ENCODE assay signal across 8 cellular contexts in genomic region chr15:92383528-92384326, GRCh38.
DNase-seq lines count a peak whose midpoint lies in the region; ATAC-seq and TF ChIP-seq lines count a peak whose summit lies in the region.

No MANE protein-coding gene starts in this region.

- no peaks in the 10 kb centered on the region; the same call in 1 of the 2 replicates for H3K9me3 ChIP-seq in HEK293 (ENCODE audit: control insufficient read depth, insufficient read depth, low read depth, low read length)

- no peaks in the 10 kb centered on the region for H3K4me1 ChIP-seq in HEK293 (ENCODE audit: control insufficient read depth, insufficient read depth, low read length)

- H3K36me3 ChIP-seq in HEK293 (ENCODE audit: control insufficient read depth in 2 of 2, insufficient read depth in 1 of 2, low read length in 2 of 2): no peaks in the 10 kb centered on the region

- no peak for ATAC-seq in GM19397 (IDR thresholded peaks at IDR 0.05; ENCODE audit: unreplicated experiment)

- peak; percentile 40 for TF ChIP-seq CTCF in HEK293 (tag by site-specific recombination; IDR thresholded peaks at IDR 0.05)

- CTCF ChIA-PET in HEK293 (lab: Yijun Ruan, JAX): interaction anchor here (0.7 to 2.0 kb wide), 6 partner anchors 104 to 293 kb away, joined by 3 to 7 read pairs (median 3); no protein-coding TSS in a partner anchor

- H3K4me3 ChIP-seq in HEK293 (ENCODE audit: low read depth, low read length): no peak overlapping the region

- DNase-seq in ELR (ENCODE audit: low read depth): peak; percentile 4
- DNase-seq in activated CD4-positive, alpha-beta T cell treated with anti-CD3 and anti-CD28 coated beads, Interleukin-2, amount 50 U/mL, for 1 hour: peak; percentile 2
- peak; percentile 41 for DNase-seq in left kidney (ENCODE audit: low read depth, low spot score)
- no peak for DNase-seq in NCI-H226
- DNase-seq in NCI-H524 treated with DMSO at 0.1 percent for 48 hours (lab: John Stamatoyannopoulos, UW): no peak
- no peak for DNase-seq in NCI-H1092 treated with DMSO at 0.1 percent for 48 hours (lab: John Stamatoyannopoulos, UW)

- POLR2A ChIA-PET in HEK293 (lab: Yijun Ruan, JAX): no interaction called here

- no peak overlapping the region for H3K27ac ChIP-seq in HEK293 (ENCODE audit: extremely low read depth, low read depth, low read length)

TF ChIP-seq in HEK293, 187 proteins besides CTCF, POLR2A, EP300 and RAD21:
- TF ChIP-seq ZNF202 (tag by site-specific recombination; IDR thresholded peaks at IDR 0.05; ENCODE audit: borderline replicate concordance) (no peak), OSR2 (tag by site-specific recombination; IDR thresholded peaks at IDR 0.05) (no peak), PRDM6 (tag by site-specific recombination; IDR thresholded peaks at IDR 0.05) (no peak), BCL11B (tag by site-specific recombination; IDR thresholded peaks at IDR 0.05; ENCODE audit: low read depth) (no peak), PRDM10 (tag by site-specific recombination; IDR thresholded peaks at IDR 0.05) (0 out of 2 replicates have a peak, but pooled peaks have one; percentile 19), RBAK (tag by site-specific recombination; IDR thresholded peaks at IDR 0.05) (no peak)

Comparison
In these comparisons a context has a peak if more than half of its experiments do, and no peak if none do; other contexts are left out.
1. DNase-seq: peak in ELR (single experiment), activated CD4-positive, alpha-beta T cell treated with anti-CD3 and anti-CD28 coated beads, Interleukin-2, amount 50 U/mL, for 1 hour (single experiment) and left kidney (single experiment); none in NCI-H226 (single experiment), NCI-H524 treated with DMSO at 0.1 percent for 48 hours (single experiment) and NCI-H1092 treated with DMSO at 0.1 percent for 48 hours (single experiment).